ENCODE assay signal across 9 cellular contexts in the genomic region with DNA sequence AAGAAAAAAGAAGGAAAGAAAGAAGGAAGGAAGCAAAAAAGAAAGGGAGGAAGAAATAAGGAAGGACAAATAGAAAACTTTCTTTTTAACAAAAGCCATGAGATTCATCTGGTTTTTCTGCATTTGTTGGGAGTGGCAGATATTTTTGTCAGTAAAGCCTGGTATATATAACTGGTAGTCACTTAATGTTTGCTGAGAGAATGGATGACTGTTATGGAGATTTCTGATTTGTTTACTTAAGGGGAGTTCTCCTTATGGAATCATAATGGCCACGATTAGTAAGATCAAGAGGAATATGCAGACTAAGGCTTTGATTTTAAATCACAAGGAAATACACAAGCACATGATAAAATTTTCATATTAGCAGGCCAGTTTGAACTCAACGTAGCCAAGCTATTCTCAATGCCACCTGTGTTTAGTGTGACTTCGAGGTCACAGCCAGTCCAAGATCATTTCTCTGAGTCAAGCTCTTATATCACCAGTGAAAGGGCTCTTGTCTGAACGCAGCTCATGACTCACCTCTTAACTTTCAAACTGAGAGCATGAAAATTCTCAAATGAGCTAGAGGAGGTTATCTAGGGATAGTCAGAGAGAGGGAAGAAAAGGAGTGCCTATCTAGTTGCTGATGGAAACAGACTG.
DNase-seq lines count a peak whose midpoint lies in the region; ATAC-seq and TF ChIP-seq lines count a peak whose summit lies in the region.
"Had no signal": no experiment of that assay in that cellular context is flagged by ENCODE, and none has a peak within 500 bp of the region (broad histone marks: within the 10 kb centered on the region; RNA-seq: fewer than 3 reads in every experiment).

No MANE protein-coding gene starts in this region.

- peak; percentile 30 for DNase-seq in DMS153 treated with DMSO at 0.1 percent for 48 hours (lab: John Stamatoyannopoulos, UW; ENCODE audit: unreplicated experiment)
- peak; percentile 19 for DNase-seq in HPDE6-E6E7 (ENCODE audit: extremely low spot score)
- peak; percentile 80 for DNase-seq in astrocyte of the spinal cord (ENCODE audit: low read depth, low spot score)
- no peak for DNase-seq in mesothelial cell of epicardium (ENCODE audit: low spot score in 2 of 2, unreplicated experiment in 2 of 2)
- no peak for DNase-seq in AML-193 (lab: John Stamatoyannopoulos, UW)
- no peak for DNase-seq in GM10248 (ENCODE audit: extremely low spot score)
- no peak for DNase-seq in activated T-cell treated with anti-CD3 and anti-CD28 coated beads, Interleukin-2, amount 50 U/mL, for 1 hour
- DNase-seq: T-helper 9 cell had no signal

- no peak for ATAC-seq in GM19467 (IDR thresholded peaks at IDR 0.05; ENCODE audit: unreplicated experiment)

- H3K9me3 Mint-ChIP-seq in mesothelial cell of epicardium = no peaks in the 10 kb centered on the region

- peak overlapping the region; percentile 89 for H3K27ac Mint-ChIP-seq in mesothelial cell of epicardium

- CTCF ChIA-PET in GM10248 (lab: Yijun Ruan, JAX) = interaction anchor here (2.0 kb wide), 1 partner anchor 26 kb away, joined by 6 read pairs; no protein-coding TSS in a partner anchor

- in situ Hi-C loops in astrocyte of the spinal cord (cut with HindIII; ENCODE audit: low sequenced_read_pairs) = no loop called here

- no peak overlapping the region for H3K4me3 Mint-ChIP-seq in mesothelial cell of epicardium

- no peak for TF ChIP-seq CTCF in astrocyte of the spinal cord (IDR thresholded peaks at IDR 0.05; ENCODE audit: low read depth, low read length)
- no peak for TF ChIP-seq CTCF in mesothelial cell of epicardium (IDR thresholded peaks at IDR 0.05; ENCODE audit: unreplicated experiment)
- no peak for TF ChIP-seq CTCF in GM10248 (IDR thresholded peaks at IDR 0.05; ENCODE audit: control extremely low read depth, extremely low read depth, low read depth, missing control alignments)

- H3K4me3 ChIP-seq in astrocyte of the spinal cord (ENCODE audit: low read depth, low read length) = no peak overlapping the region

- POLR2A ChIA-PET in GM10248 (lab: Yijun Ruan, JAX) = no interaction called here

- H3K36me3 Mint-ChIP-seq in mesothelial cell of epicardium = no peaks in the 10 kb centered on the region

- H3K27me3 Mint-ChIP-seq in mesothelial cell of epicardium (ENCODE audit: low read depth) = no peaks in the 10 kb centered on the region

- peaks cover 88% of the 10 kb centered on the region for H3K4me1 Mint-ChIP-seq in mesothelial cell of epicardium

Comparison
In these comparisons a context has a peak if more than half of its experiments do, and no peak if none do; other contexts are left out.
1. DNase-seq: peak in DMS153 treated with DMSO at 0.1 percent for 48 hours (single experiment), HPDE6-E6E7 (single experiment) and astrocyte of the spinal cord (single experiment); none in mesothelial cell of epicardium (0 of 2), AML-193 (0 of 2), GM10248 (single experiment) and activated T-cell treated with anti-CD3 and anti-CD28 coated beads, Interleukin-2, amount 50 U/mL, for 1 hour (single experiment).